In the genomic region with DNA sequence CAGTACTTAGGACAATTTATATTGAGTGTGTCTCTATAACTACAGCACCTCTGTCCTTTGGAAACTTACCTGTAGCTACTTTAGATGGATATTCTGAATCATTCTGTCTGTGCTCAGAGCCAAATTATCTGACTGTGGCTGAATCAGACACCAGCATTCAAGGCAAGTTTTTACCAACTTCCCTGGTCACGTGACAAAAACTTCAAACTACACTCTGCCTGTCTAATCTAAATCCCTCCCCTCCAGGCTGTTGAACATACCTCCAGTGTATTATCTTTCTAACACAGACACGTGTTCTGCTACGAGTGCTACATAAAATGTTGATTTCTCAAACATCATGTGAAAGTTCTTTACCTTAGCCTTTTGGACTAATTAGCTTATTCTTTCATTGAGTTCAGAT, we compare ENCODE assay signal across 31 cellular contexts.
"Had no signal": no experiment of that assay in that cellular context is flagged by ENCODE, and none has a peak within 500 bp of the region (broad histone marks: within the 10 kb centered on the region; RNA-seq: fewer than 3 reads in every experiment).

No MANE protein-coding gene starts in this region.

- H3K4me3 Mint-ChIP-seq: activated B cell treated with CpG ODN at 0.5 μM for 24 hours; activated CD4-positive, alpha-beta memory T cell treated with anti-CD3 and anti-CD28 coated beads, Interleukin-2, amount 10 ng/mL, durations not matched to agents 7 days and 5 days; activated CD8-positive, alpha-beta memory T cell treated with anti-CD3 and anti-CD28 coated beads, Interleukin-2, amount 10 ng/mL, durations not matched to agents 7 days and 5 days; activated naive CD4-positive, alpha-beta T cell treated with anti-CD3 and anti-CD28 coated beads, Interleukin-2, amount 10 ng/mL, durations not matched to agents 7 days and 5 days; activated naive CD8-positive, alpha-beta T cell; activated naive CD8-positive, alpha-beta T cell treated with anti-CD3 and anti-CD28 coated beads, Interleukin-2, amount 50 U/mL, for 24 hours; brain had no signal

- H3K27ac ChIP-seq: VCaP had no signal

- DNase-seq: activated B cell treated with CpG ODN at 0.5 μM for 24 hours; activated CD4-positive, alpha-beta memory T cell treated with anti-CD3 and anti-CD28 coated beads, Interleukin-2, amount 10 ng/mL, durations not matched to agents 7 days and 5 days; activated CD4-positive, alpha-beta T cell treated with anti-CD3 and anti-CD28 coated beads for 4 hours; activated CD4-positive, alpha-beta T cell treated with anti-CD3 and anti-CD28 coated beads, Interleukin-2, amount 50 U/mL, for 1 hour; activated CD4-positive, CD25-positive, alpha-beta regulatory T cell treated with anti-CD3 and anti-CD28 coated beads, Interleukin-2, amount 50 U/mL, for 72 hours; activated CD8-positive, alpha-beta memory T cell treated with anti-CD3 and anti-CD28 coated beads for 24 hours; activated CD8-positive, alpha-beta memory T cell treated with anti-CD3 and anti-CD28 coated beads, Interleukin-2, amount 10 ng/mL, durations not matched to agents 7 days and 5 days; activated CD8-positive, alpha-beta memory T cell treated with anti-CD3 and anti-CD28 coated beads, Interleukin-2, amount 50 U/mL, for 48 hours; activated effector memory CD4-positive, alpha-beta T cell treated with Interleukin-2 at 50 U/mL for 16 hours; activated naive CD4-positive, alpha-beta T cell treated with anti-CD3 and anti-CD28 coated beads, Interleukin-2, amount 10 ng/mL, durations not matched to agents 7 days and 5 days; activated naive CD8-positive, alpha-beta T cell treated with anti-CD3 and anti-CD28 coated beads, Interleukin-2, amount 50 U/mL, for 24 hours; activated T-cell treated with anti-CD3 and anti-CD28 coated beads, Interleukin-2, amount 50 U/mL, for 48 hours; anterior cingulate cortex; central memory CD4-positive, alpha-beta T cell; MG63; NCI-H1048; NCI-H1105 treated with DMSO at 0.1 percent for 48 hours; NCI-H1436; NCI-H1694 treated with DMSO at 0.1 percent for 48 hours; NCI-H2029; NCI-H345; NCI-H526; NCI-H748 treated with DMSO at 0.1 percent for 48 hours; Right ventricle myocardium superior; SW 1271; T-helper 1 cell; T-helper 2 cell; T-helper 9 cell had no signal

- H3K36me3 ChIP-seq: MG63 had no signal

- H3K9me3 Mint-ChIP-seq: activated B cell treated with CpG ODN at 0.5 μM for 24 hours; activated naive CD8-positive, alpha-beta T cell treated with anti-CD3 and anti-CD28 coated beads, Interleukin-2, amount 50 U/mL, for 24 hours had no signal

- H3K27me3 ChIP-seq: MG63 had no signal

- H3K9me3 ChIP-seq: MG63 had no signal

- H3K27ac Mint-ChIP-seq: activated B cell treated with CpG ODN at 0.5 μM for 24 hours; activated CD4-positive, alpha-beta memory T cell treated with anti-CD3 and anti-CD28 coated beads, Interleukin-2, amount 10 ng/mL, durations not matched to agents 7 days and 5 days; activated CD8-positive, alpha-beta memory T cell treated with anti-CD3 and anti-CD28 coated beads, Interleukin-2, amount 10 ng/mL, durations not matched to agents 7 days and 5 days; activated naive CD4-positive, alpha-beta T cell treated with anti-CD3 and anti-CD28 coated beads, Interleukin-2, amount 10 ng/mL, durations not matched to agents 7 days and 5 days; activated naive CD8-positive, alpha-beta T cell; activated naive CD8-positive, alpha-beta T cell treated with anti-CD3 and anti-CD28 coated beads, Interleukin-2, amount 50 U/mL, for 24 hours had no signal

- H3K4me1 Mint-ChIP-seq: activated B cell treated with CpG ODN at 0.5 μM for 24 hours; activated CD4-positive, alpha-beta memory T cell treated with anti-CD3 and anti-CD28 coated beads, Interleukin-2, amount 10 ng/mL, durations not matched to agents 7 days and 5 days; activated CD8-positive, alpha-beta memory T cell treated with anti-CD3 and anti-CD28 coated beads, Interleukin-2, amount 10 ng/mL, durations not matched to agents 7 days and 5 days; activated naive CD4-positive, alpha-beta T cell treated with anti-CD3 and anti-CD28 coated beads, Interleukin-2, amount 10 ng/mL, durations not matched to agents 7 days and 5 days; activated naive CD8-positive, alpha-beta T cell treated with anti-CD3 and anti-CD28 coated beads, Interleukin-2, amount 50 U/mL, for 24 hours had no signal

- ATAC-seq: activated CD8-positive, alpha-beta memory T cell treated with anti-CD3 and anti-CD28 coated beads, Interleukin-2, amount 10 ng/mL, durations not matched to agents 7 days and 5 days; activated naive CD8-positive, alpha-beta T cell treated with anti-CD3 and anti-CD28 coated beads, Interleukin-2, amount 50 U/mL, for 24 hours had no signal

- H3K4me3 ChIP-seq: MG63 had no signal

- H3K27me3 Mint-ChIP-seq: activated B cell treated with CpG ODN at 0.5 μM for 24 hours; activated CD4-positive, alpha-beta memory T cell treated with anti-CD3 and anti-CD28 coated beads, Interleukin-2, amount 10 ng/mL, durations not matched to agents 7 days and 5 days; activated CD8-positive, alpha-beta memory T cell treated with anti-CD3 and anti-CD28 coated beads, Interleukin-2, amount 10 ng/mL, durations not matched to agents 7 days and 5 days; activated naive CD4-positive, alpha-beta T cell treated with anti-CD3 and anti-CD28 coated beads, Interleukin-2, amount 10 ng/mL, durations not matched to agents 7 days and 5 days; activated naive CD8-positive, alpha-beta T cell; activated naive CD8-positive, alpha-beta T cell treated with anti-CD3 and anti-CD28 coated beads, Interleukin-2, amount 50 U/mL, for 24 hours; brain had no signal

- H3K36me3 Mint-ChIP-seq: activated CD8-positive, alpha-beta memory T cell treated with anti-CD3 and anti-CD28 coated beads, Interleukin-2, amount 10 ng/mL, durations not matched to agents 7 days and 5 days; activated naive CD4-positive, alpha-beta T cell treated with anti-CD3 and anti-CD28 coated beads, Interleukin-2, amount 10 ng/mL, durations not matched to agents 7 days and 5 days; activated naive CD8-positive, alpha-beta T cell; brain had no signal
